ENCODE assay signal across 8 cellular contexts in the genomic region with DNA sequence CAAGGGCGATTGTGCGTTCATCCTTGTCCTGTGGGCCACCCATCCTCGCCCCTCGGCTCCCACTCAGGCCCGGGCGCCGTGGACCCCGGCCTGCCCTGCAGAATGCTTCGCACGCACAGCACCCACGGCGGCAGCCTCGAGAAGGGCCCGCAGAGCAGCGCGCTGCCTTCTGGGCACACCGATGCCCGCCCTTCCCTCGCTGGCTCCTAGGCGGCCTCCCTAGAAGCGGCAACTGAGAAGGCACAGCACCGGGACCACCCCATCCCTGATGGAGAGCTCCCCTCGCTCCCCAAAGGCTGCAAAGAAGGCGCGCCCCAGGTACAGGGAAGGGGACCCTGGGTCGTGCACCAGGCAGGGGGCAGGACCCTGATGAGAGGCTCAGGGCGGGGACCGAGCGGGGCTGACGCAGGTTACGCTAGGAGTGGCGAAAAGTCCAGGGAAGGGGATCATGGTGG. TPM values are rescaled to one million over a fixed set of nuclear protein-coding genes. Genes with fewer than 3 reads are reported as not detected.
DNase-seq lines count a peak whose midpoint lies in the region; ATAC-seq and TF ChIP-seq lines count a peak whose summit lies in the region.

No MANE protein-coding gene starts in this region.

- no peaks in the 10 kb centered on the region for H3K27me3 ChIP-seq in MM.1S (replicated peaks; ENCODE audit: insufficient read depth, low read length)
- H3K27me3 ChIP-seq in thymus (ENCODE audit: control insufficient read depth, insufficient read depth): no peaks in the 10 kb centered on the region

- H3K9me3 ChIP-seq in MM.1S (replicated peaks; ENCODE audit: insufficient read depth, low read length) (no peaks in the 10 kb centered on the region), thymus (ENCODE audit: control insufficient read depth) (no peaks in the 10 kb centered on the region)

- H3K9me2 ChIP-seq in MM.1S (replicated peaks; ENCODE audit: insufficient read depth, low read length): no peaks in the 10 kb centered on the region

- H3K4me3 ChIP-seq in MM.1S (ENCODE audit: low read length) (peak overlapping the region; percentile 99), astrocyte of the spinal cord (ENCODE audit: low read depth, low read length) (peak overlapping the region; percentile 84), lower leg skin (ENCODE audit: low read depth, poor library complexity, severe bottlenecking) (peak overlapping the region; percentile 97), thymus (ENCODE audit: low read length) (peak overlapping the region; percentile 99)

- H3K27ac ChIP-seq in MM.1S (ENCODE audit: low read length) (no peak overlapping the region), thymus (ENCODE audit: low read depth) (peak overlapping the region; percentile 92)

- in situ Hi-C loops in astrocyte of the spinal cord (cut with HindIII; ENCODE audit: low sequenced_read_pairs): no loop called here

- ATAC-seq in GM18502 (IDR thresholded peaks at IDR 0.05; ENCODE audit: poor library complexity, unreplicated experiment) (no peak), HG03097 (IDR thresholded peaks at IDR 0.05; ENCODE audit: low FRiP score, unreplicated experiment) (no peak)

- no peak for TF ChIP-seq POLR2A in lower leg skin (IDR thresholded peaks at IDR 0.05)

- peak overlapping the region; percentile 97 for H3K4me2 ChIP-seq in MM.1S (ENCODE audit: low read depth, low read length)

- intact Hi-C loops in lower leg skin (cut with DNase I; ENCODE audit: low total_unique reads): loop anchor here (10.0 kb wide), 2 partner anchors 90 to 160 kb away; a partner anchor contains a TSS

- H2AFZ ChIP-seq in MM.1S (ENCODE audit: low read length): no peak overlapping the region

- DNase-seq in AG20443 (ENCODE audit: low spot score): peak; percentile 34
- DNase-seq in MM.1S: no peak
- DNase-seq in astrocyte of the spinal cord (ENCODE audit: low read depth, low spot score): no peak
- no peak for DNase-seq in lower leg skin (ENCODE audit: low spot score in 2 of 2)
- DNase-seq in NCI-H774 (lab: John Stamatoyannopoulos, UW): no peak

- H3K36me3 ChIP-seq in MM.1S (replicated peaks; ENCODE audit: insufficient read depth, low read length) (no peaks in the 10 kb centered on the region), thymus (ENCODE audit: control insufficient read depth, insufficient read depth) (peaks cover 21% of the 10 kb centered on the region)

- H4K20me1 ChIP-seq in MM.1S (ENCODE audit: insufficient read depth, low read length): peaks cover 19% of the 10 kb centered on the region

- TF ChIP-seq CTCF in MM.1S (IDR thresholded peaks at IDR 0.05; ENCODE audit: low read length) (no peak), astrocyte of the spinal cord (IDR thresholded peaks at IDR 0.05; ENCODE audit: low read depth, low read length) (no peak), lower leg skin (IDR thresholded peaks at IDR 0.05) (no peak)

- peaks cover 21% of the 10 kb centered on the region for H3K4me1 ChIP-seq in MM.1S (ENCODE audit: low read length)
- H3K4me1 ChIP-seq in thymus (ENCODE audit: control insufficient read depth, insufficient read depth, low read length): peaks cover 41% of the 10 kb centered on the region

- H3K9ac ChIP-seq in MM.1S (ENCODE audit: low read length): peak overlapping the region; percentile 90

- WGBS in lower leg skin, 2 donors: 2 to 5% methylated on average over 16 to 26 of the region's 32 CpGs
- 9% methylated on average over 32 of the region's 32 CpGs for WGBS in thymus

- peaks cover 13% of the 10 kb centered on the region; the same call in 1 of the 2 replicates for H3F3A ChIP-seq in MM.1S (ENCODE audit: insufficient read depth, low read length)

- H3K79me2 ChIP-seq in MM.1S (ENCODE audit: low read length): peaks cover 64% of the 10 kb centered on the region

RNA-seq across cellular contexts. Expression of a gene that starts 1.0 kb away (rescaled TPM):
- 100 to 1,000 TPM in 2 of 4 donors, 10 to 100 TPM in 2; 84.7 to 124 (median 103) TPM for total RNA-seq in lower leg skin
- polyA plus RNA-seq in thymus: 255 TPM
